8 cellular contexts compared by ENCODE assay signal in the genomic region with DNA sequence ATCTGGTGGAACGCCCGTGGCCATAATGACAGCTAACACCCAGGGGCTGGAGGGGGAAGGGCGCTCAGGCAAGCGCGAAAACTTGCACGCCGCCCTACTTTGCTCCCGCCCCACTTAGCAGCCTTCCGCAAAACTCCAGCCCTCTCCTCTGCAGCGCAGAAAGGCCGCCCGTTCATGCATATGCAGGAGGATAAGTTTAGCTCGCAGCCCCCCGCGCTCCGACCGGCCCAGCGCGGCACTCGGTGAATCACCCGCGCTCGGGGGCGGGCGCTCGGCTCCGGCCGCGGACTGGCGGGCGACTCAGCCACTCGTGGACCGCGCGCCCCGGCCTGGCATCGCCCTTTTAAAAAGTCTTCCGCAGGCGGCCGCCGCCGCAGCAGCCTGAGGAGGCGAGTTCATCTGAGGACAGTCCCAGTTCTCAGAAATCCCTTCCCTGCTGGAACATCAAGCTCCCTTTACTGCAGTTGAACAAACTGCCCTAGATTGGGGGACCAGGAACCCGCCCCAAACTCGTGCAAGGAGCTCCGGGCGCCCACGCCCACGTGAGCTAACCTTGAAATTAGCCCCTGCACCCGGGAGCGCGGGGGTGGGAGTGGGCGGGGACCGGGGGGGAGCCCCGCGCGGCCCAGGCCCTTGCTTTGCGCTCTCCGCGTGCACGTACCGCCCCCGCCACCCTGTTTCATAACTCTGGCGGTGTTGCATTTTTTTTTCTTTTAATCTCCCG. TPM values are rescaled to one million over a fixed set of nuclear protein-coding genes. Genes with fewer than 3 reads are reported as not detected.
DNase-seq lines count a peak whose midpoint lies in the region; ATAC-seq and TF ChIP-seq lines count a peak whose summit lies in the region.

No MANE protein-coding gene starts in this region.

- H3K27me3 ChIP-seq in OCI-LY1 (ENCODE audit: insufficient read depth, low read length) = no peaks in the 10 kb centered on the region

- H3K4me2 ChIP-seq in OCI-LY1 (ENCODE audit: low read length) = peak overlapping the region; percentile 98

- H3K79me2 ChIP-seq in OCI-LY1 (ENCODE audit: insufficient read depth, low read length) = no peaks in the 10 kb centered on the region

- peaks cover 18% of the 10 kb centered on the region for H3K4me1 Mint-ChIP-seq in Calu3 (ENCODE audit: low read depth, unreplicated experiment)

- H3K9me3 ChIP-seq in OCI-LY1 (ENCODE audit: low read length) (no peaks in the 10 kb centered on the region), mucosa of descending colon (no peaks in the 10 kb centered on the region)

- intact Hi-C loops in Calu3 (cut with micrococcal nuclease; ENCODE audit: unreplicated experiment) (no loop called here), mucosa of descending colon (cut with DNase I, micrococcal nuclease) (loop anchor here (5.0 to 10.0 kb wide), 2 partner anchors 63 to 176 kb away; no protein-coding TSS in a partner anchor)

- no peak overlapping the region for H2AFZ ChIP-seq in OCI-LY1 (ENCODE audit: low read length)

- peaks cover 18% of the 10 kb centered on the region; the same call in 1 of the 2 replicates for H3F3A ChIP-seq in OCI-LY1 (ENCODE audit: insufficient read depth, low read length)

- H3K4me1 ChIP-seq in OCI-LY1 (ENCODE audit: insufficient read depth, low read length, severe bottlenecking) = peaks cover 47% of the 10 kb centered on the region
- peaks cover 43% of the 10 kb centered on the region for H3K4me1 ChIP-seq in mucosa of descending colon (ENCODE audit: low read depth)

- peak overlapping the region; percentile 73 for H3K9ac ChIP-seq in OCI-LY1 (ENCODE audit: low read length)

- H4K20me1 ChIP-seq in OCI-LY1 (ENCODE audit: insufficient read depth, low read length) = no peaks in the 10 kb centered on the region

- ATAC-seq in GM21515 (IDR thresholded peaks at IDR 0.05; ENCODE audit: unreplicated experiment) = peak; percentile 48
- peak; percentile 56 for ATAC-seq in mucosa of descending colon

- BruUV-seq in Calu3 (replicated peaks; lab: Mats Ljungman, UMichigan) = no TSS peak

- H3K9me2 ChIP-seq in OCI-LY1 (ENCODE audit: low read depth, low read length) = no peaks in the 10 kb centered on the region

- CTCF ChIA-PET in Calu3 (lab: Charles Lee) = interaction anchor here (0.6 to 1.9 kb wide), 4 partner anchors 24 to 178 kb away, joined by 5 to 8 read pairs (median 6); no protein-coding TSS in a partner anchor

- peak overlapping the region; percentile 94 for H3K27ac Mint-ChIP-seq in Calu3 (ENCODE audit: unreplicated experiment)

- H3K27me3 Mint-ChIP-seq in Calu3 (ENCODE audit: unreplicated experiment) = peaks cover 21% of the 10 kb centered on the region

- no peaks in the 10 kb centered on the region for H3K9me3 Mint-ChIP-seq in Calu3 (ENCODE audit: low read depth, unreplicated experiment)

- DNase-seq in Calu3 (peak; percentile 77), HuH-7.5 (ENCODE audit: low spot score) (peak; percentile 76), activated T-cell treated with anti-CD3 and anti-CD28 coated beads for 4 hours (peak; percentile 89), epithelial cell of esophagus (ENCODE audit: low read depth) (peak; percentile 96), mucosa of descending colon (peak; percentile 92 to 96 (median 94))
- peak; percentile 50 to 59 for DNase-seq in stimulated activated CD8-positive, alpha-beta memory T cell treated with anti-CD3 and anti-CD28 coated beads, Interleukin-4, amount 100 ng/mL, for 1 hour (ENCODE audit: low read depth in 2 of 2, low spot score in 1 of 2)

- peak overlapping the region; percentile 94 for H3K4me3 Mint-ChIP-seq in Calu3 (ENCODE audit: low read depth, unreplicated experiment)

- H3K4me3 ChIP-seq in OCI-LY1 (ENCODE audit: low read depth, low read length, poor library complexity, severe bottlenecking) (peak overlapping the region; percentile 79), epithelial cell of esophagus (ENCODE audit: low read length) (peak overlapping the region; percentile 51), mucosa of descending colon (peak overlapping the region; percentile 15)

- no peak for TF ChIP-seq CTCF in Calu3 (IDR thresholded peaks at IDR 0.05; ENCODE audit: unreplicated experiment)
- TF ChIP-seq CTCF in OCI-LY1 (IDR thresholded peaks at IDR 0.05; ENCODE audit: low read length) = no peak
- TF ChIP-seq CTCF in epithelial cell of esophagus (IDR thresholded peaks at IDR 0.05; ENCODE audit: insufficient read depth, low read depth, low read length, missing control alignments) = no peak
- no peak for TF ChIP-seq CTCF in mucosa of descending colon (IDR thresholded peaks at IDR 0.05)

- peak overlapping the region; percentile 89 for H3K27ac ChIP-seq in OCI-LY1 (ENCODE audit: low read depth, low read length, poor library complexity, severe bottlenecking)

- peaks cover 43% of the 10 kb centered on the region for H3K36me3 Mint-ChIP-seq in Calu3 (ENCODE audit: insufficient read depth, unreplicated experiment)

- H3K36me3 ChIP-seq in OCI-LY1 (ENCODE audit: insufficient read depth, low read length) = no peaks in the 10 kb centered on the region
- peaks cover 3% of the 10 kb centered on the region for H3K36me3 ChIP-seq in mucosa of descending colon (ENCODE audit: low read depth)

RNA-seq across cellular contexts. Expression of a gene that starts 4.5 kb away (rescaled TPM):
- 0.81 and 0.87 TPM in 2 replicates for total RNA-seq in Calu3 (2022)
- 100 to 1,000 TPM in 1 of 3 donors, 10 to 100 TPM in 2; 29.5 to 104 (median 45.4) TPM for total RNA-seq in mucosa of descending colon

Comparison
In these comparisons a context has a peak if more than half of its experiments do, and no peak if none do; other contexts are left out.
1. Peak in every context shown above with its lines: DNase-seq, ATAC-seq, H3K4me3 ChIP-seq and H3K27ac ChIP-seq.
2. H3K4me3 ChIP-seq: peak in every context shown above with its lines; median percentile 79 in OCI-LY1; 51 in epithelial cell of esophagus; 15 in mucosa of descending colon.
3. RNA of a gene that starts 4.5 kb away (total RNA-seq): 29.5 to 104 TPM in mucosa of descending colon; 0.81 to 0.87 TPM in Calu3; every median in the first group is over 10 times any median in the second.